In genomic region chr15:38671675-38672141, GRCh38 we compare ENCODE assay signal across 7 cellular contexts.
DNase-seq lines count a peak whose midpoint lies in the region; ATAC-seq and TF ChIP-seq lines count a peak whose summit lies in the region.

No MANE protein-coding gene starts in this region.

- peak; percentile 57 for ATAC-seq in GM19025 (IDR thresholded peaks at IDR 0.05; ENCODE audit: low read depth, unreplicated experiment)
- ATAC-seq in HG02943 (IDR thresholded peaks at IDR 0.05; ENCODE audit: low read depth, unreplicated experiment): peak; percentile 50

- peaks cover 8% of the 10 kb centered on the region for H3K4me1 Mint-ChIP-seq in mesothelial cell of epicardium

- no peak for TF ChIP-seq CTCF in mesothelial cell of epicardium (IDR thresholded peaks at IDR 0.05; ENCODE audit: unreplicated experiment)

- peak; percentile 34 for DNase-seq in activated CD4-positive, alpha-beta T cell treated with anti-CD3 and anti-CD28 coated beads, Interleukin-2, amount 50 U/mL, for 1 hour
- DNase-seq in stimulated activated CD4-positive, alpha-beta T cell treated with anti-CD3 and anti-CD28 coated beads, Interleukin-4, amount 100 ng/mL, for 24 hours: peak; percentile 51
- DNase-seq in NCI-H510A treated with DMSO at 0.1 percent for 48 hours (lab: John Stamatoyannopoulos, UW) (no peak), HuH-7 (ENCODE audit: low spot score) (no peak), mesothelial cell of epicardium (ENCODE audit: low spot score in 2 of 2, unreplicated experiment in 2 of 2) (no peak)

- H3K27ac Mint-ChIP-seq in mesothelial cell of epicardium: no peak overlapping the region

- no peaks in the 10 kb centered on the region for H3K9me3 Mint-ChIP-seq in mesothelial cell of epicardium

- no peak overlapping the region for H3K4me3 Mint-ChIP-seq in mesothelial cell of epicardium

- no peaks in the 10 kb centered on the region for H3K36me3 Mint-ChIP-seq in mesothelial cell of epicardium

- peaks cover 1% of the 10 kb centered on the region for H3K27me3 Mint-ChIP-seq in mesothelial cell of epicardium (ENCODE audit: low read depth)

Comparison
In these comparisons a context has a peak if more than half of its experiments do, and no peak if none do; other contexts are left out.
1. DNase-seq: peak in activated CD4-positive, alpha-beta T cell treated with anti-CD3 and anti-CD28 coated beads, Interleukin-2, amount 50 U/mL, for 1 hour (single experiment) and stimulated activated CD4-positive, alpha-beta T cell treated with anti-CD3 and anti-CD28 coated beads, Interleukin-4, amount 100 ng/mL, for 24 hours (single experiment); none in NCI-H510A treated with DMSO at 0.1 percent for 48 hours (single experiment), HuH-7 (single experiment) and mesothelial cell of epicardium (0 of 2).